Comparison of ENCODE assay signal across 30 cellular contexts in the genomic region with DNA sequence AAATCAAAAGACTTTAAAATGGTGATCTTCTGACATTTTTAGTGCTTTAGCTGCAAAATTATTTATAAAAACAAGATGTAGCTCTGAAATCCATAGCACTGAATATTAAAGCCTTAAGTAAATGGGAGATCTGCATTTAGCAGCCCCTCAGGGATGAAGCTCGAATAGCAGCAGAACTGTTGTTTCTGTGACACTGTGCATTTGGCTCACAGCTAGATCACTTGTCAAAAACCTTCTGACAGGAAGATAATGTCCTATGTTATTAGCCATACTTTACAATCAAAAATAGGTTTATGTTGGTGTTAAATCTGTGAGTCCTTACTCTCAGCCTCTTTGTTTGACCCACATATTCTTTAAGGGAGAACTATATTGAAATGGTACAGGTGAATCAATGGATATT.
"Had no signal": no experiment of that assay in that cellular context is flagged by ENCODE, and none has a peak within 500 bp of the region (broad histone marks: within the 10 kb centered on the region; RNA-seq: fewer than 3 reads in every experiment).

No MANE protein-coding gene starts in this region.

- H3K79me2 ChIP-seq: parathyroid adenoma had no signal

- H3K36me3 ChIP-seq: ovary, right lobe of liver, sigmoid colon, suprapubic skin, tibial artery, transverse colon, upper lobe of right lung, uterus had no signal

- H3K9me3 ChIP-seq: ovary, psoas muscle, right lobe of liver, sigmoid colon, suprapubic skin, testis, tibial artery, transverse colon, upper lobe of right lung, uterus had no signal

- ATAC-seq: naive thymus-derived CD4-positive, alpha-beta T cell; natural killer cell; psoas muscle; right cardiac atrium; right lobe of liver; stimulated activated memory B cell treated with anti-CD40 and anti-IgM and Interleukin-4, amounts not matched to agents 10 μg/mL and 1 μg/mL and 100 μg/mL, for 72 hours; stimulated activated naive CD8-positive, alpha-beta T cell treated with anti-CD3 and anti-CD28 coated beads, Interleukin-15, amount 100 ng/mL, for 72 hours; stimulated activated naive CD8-positive, alpha-beta T cell treated with anti-CD3 and anti-CD28 coated beads, Interleukin-15, Interleukin-2, amounts not matched to agents 100 U/mL and 50 U/mL, for 24 hours; upper lobe of right lung had no signal

- H3K4me3 Mint-ChIP-seq: naive thymus-derived CD4-positive, alpha-beta T cell; natural killer cell; nephron; neural crest cell; stimulated activated memory B cell treated with anti-CD40 and anti-IgM and Interleukin-4, amounts not matched to agents 10 μg/mL and 1 μg/mL and 100 μg/mL, for 72 hours; stimulated activated naive CD8-positive, alpha-beta T cell treated with anti-CD3 and anti-CD28 coated beads, Interleukin-15, amount 100 ng/mL, for 72 hours; type B pancreatic cell had no signal

- H3K27ac ChIP-seq: ovary, parathyroid adenoma, psoas muscle, right lobe of liver, sigmoid colon, suprapubic skin, testis, tibial artery, transverse colon, upper lobe of right lung, uterus had no signal

- H3K27ac Mint-ChIP-seq: naive thymus-derived CD4-positive, alpha-beta T cell; natural killer cell; nephron; progenitor cell of endocrine pancreas; stimulated activated memory B cell treated with anti-CD40 and anti-IgM and Interleukin-4, amounts not matched to agents 10 μg/mL and 1 μg/mL and 100 μg/mL, for 72 hours; stimulated activated naive CD8-positive, alpha-beta T cell treated with anti-CD3 and anti-CD28 coated beads, Interleukin-15, amount 100 ng/mL, for 72 hours; type B pancreatic cell had no signal

- DNase-seq: naive thymus-derived CD4-positive, alpha-beta T cell; natural killer cell; occipital lobe; ovary; posterior cingulate gyrus; psoas muscle; right cardiac atrium; right lobe of liver; sigmoid colon; small intestine; stimulated activated CD4-positive, alpha-beta T cell treated with anti-CD3 and anti-CD28 coated beads, Interleukin-15, amount 100 ng/mL, for 24 hours; stimulated activated CD4-positive, alpha-beta T cell treated with anti-CD3 and anti-CD28 coated beads, Interleukin-2, amount 100 ng/mL, for 24 hours; stimulated activated CD4-positive, alpha-beta T cell treated with anti-CD3 and anti-CD28 coated beads, Interleukin-2, amount 100 ng/mL, for 48 hours; stimulated activated CD4-positive, alpha-beta T cell treated with anti-CD3 and anti-CD28 coated beads, Interleukin-4, amount 100 ng/mL, for 24 hours; stimulated activated naive CD4-positive, alpha-beta T cell; stimulated activated naive CD8-positive, alpha-beta T cell treated with anti-CD3 and anti-CD28 coated beads, Interleukin-15, amount 100 ng/mL, for 72 hours; stimulated activated naive CD8-positive, alpha-beta T cell treated with anti-CD3 and anti-CD28 coated beads, Interleukin-15, Interleukin-2, amounts not matched to agents 100 U/mL and 50 U/mL, for 24 hours; substantia nigra; testis; tibial artery; transverse colon; upper lobe of right lung; uterus had no signal

- H3K27me3 Mint-ChIP-seq: progenitor cell of endocrine pancreas, type B pancreatic cell had no signal

- H3K27me3 ChIP-seq: ovary, right lobe of liver, sigmoid colon, suprapubic skin, testis, tibial artery, transverse colon, upper lobe of right lung, uterus had no signal

- H3K4me3 ChIP-seq: ovary, psoas muscle, right lobe of liver, sigmoid colon, suprapubic skin, testis, tibial artery, transverse colon, upper lobe of right lung, uterus had no signal

- H3K9ac ChIP-seq: parathyroid adenoma had no signal

- H3K9me3 Mint-ChIP-seq: naive thymus-derived CD4-positive, alpha-beta T cell; natural killer cell; nephron; neural crest cell; stimulated activated memory B cell treated with anti-CD40 and anti-IgM and Interleukin-4, amounts not matched to agents 10 μg/mL and 1 μg/mL and 100 μg/mL, for 72 hours; stimulated activated naive CD8-positive, alpha-beta T cell treated with anti-CD3 and anti-CD28 coated beads, Interleukin-15, amount 100 ng/mL, for 72 hours had no signal

- H2AFZ ChIP-seq: parathyroid adenoma had no signal

- H3K4me1 ChIP-seq: parathyroid adenoma, psoas muscle, testis, upper lobe of right lung, uterus had no signal

- H3K36me3 Mint-ChIP-seq: naive thymus-derived CD4-positive, alpha-beta T cell; natural killer cell; stimulated activated memory B cell treated with anti-CD40 and anti-IgM and Interleukin-4, amounts not matched to agents 10 μg/mL and 1 μg/mL and 100 μg/mL, for 72 hours; type B pancreatic cell had no signal
